9 cellular contexts compared by ENCODE assay signal in the genomic region with DNA sequence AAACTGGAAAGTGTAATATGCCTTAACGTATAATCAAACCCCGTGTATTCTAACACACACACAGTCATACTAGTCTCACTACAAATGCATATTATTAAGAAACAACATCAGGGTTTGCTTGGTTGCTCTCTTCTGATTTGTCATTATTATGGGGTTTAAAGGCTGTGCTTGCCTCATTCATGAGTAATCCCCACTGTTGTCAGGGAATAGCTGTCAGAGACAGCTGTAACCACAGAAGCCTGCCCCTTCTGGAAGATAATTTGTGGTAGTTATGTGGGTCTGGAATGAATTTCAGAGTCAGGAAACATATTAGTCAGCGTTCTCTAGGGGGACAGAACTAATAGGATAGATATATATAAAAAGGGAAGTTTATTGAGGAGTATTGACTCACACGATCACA.
A peak's percentile ranks its signal among the peaks of the same experiment; 100 is the strongest.
DNase-seq lines count a peak whose midpoint lies in the region; ATAC-seq and TF ChIP-seq lines count a peak whose summit lies in the region.
"Had no signal": no experiment of that assay in that cellular context is flagged by ENCODE, and none has a peak within 500 bp of the region (broad histone marks: within the 10 kb centered on the region; RNA-seq: fewer than 3 reads in every experiment).

No MANE protein-coding gene starts in this region.

- H3K27me3 ChIP-seq in RWPE2 (ENCODE audit: insufficient read depth, poor library complexity, severe bottlenecking) (no peaks in the 10 kb centered on the region), rectal smooth muscle tissue (ENCODE audit: control insufficient read depth, insufficient read depth, low read length) (no peaks in the 10 kb centered on the region)

- H3K4me3 ChIP-seq in RWPE2 (ENCODE audit: severe bottlenecking) (no peak overlapping the region), fibroblast of the aortic adventitia (ENCODE audit: low read depth, low read length) (no peak overlapping the region), rectal smooth muscle tissue (ENCODE audit: low read length) (no peak overlapping the region)

- H3K9me3 ChIP-seq in RWPE2 (ENCODE audit: severe bottlenecking): peaks cover 2% of the 10 kb centered on the region

- H3K9ac ChIP-seq in rectal smooth muscle tissue (ENCODE audit: low read length): no peak overlapping the region

- TF ChIP-seq CTCF in RWPE2 (IDR thresholded peaks at IDR 0.05; ENCODE audit: poor library complexity, severe bottlenecking) (no peak), fibroblast of the aortic adventitia (IDR thresholded peaks at IDR 0.05; ENCODE audit: insufficient read depth, low read length) (peak; percentile 15)

- H3K27ac ChIP-seq in RWPE2 (ENCODE audit: poor library complexity, severe bottlenecking) (peak overlapping the region; percentile 24), rectal smooth muscle tissue (ENCODE audit: low read depth, low read length) (peak overlapping the region; percentile 28)

- DNase-seq in EL (peak; percentile 94), RWPE2 (ENCODE audit: low spot score) (no peak), fibroblast of the aortic adventitia (ENCODE audit: low read depth) (peak; percentile 97), COLO668 (lab: John Stamatoyannopoulos, UW; ENCODE audit: unreplicated experiment) (no peak), cerebellum (ENCODE audit: low spot score) (no peak)
- no peak for DNase-seq in stimulated activated naive CD4-positive, alpha-beta T cell (lab: John Stamatoyannopoulos, UW)
- DNase-seq: NCI-H1417 treated with DMSO at 0.1 percent for 48 hours had no signal

- ATAC-seq in RWPE2 (ENCODE audit: low read depth) (peak; percentile 90), HG03175 (IDR thresholded peaks at IDR 0.05; ENCODE audit: unreplicated experiment) (no peak)

- H3K36me3 ChIP-seq in RWPE2 (ENCODE audit: low read depth) (no peaks in the 10 kb centered on the region), rectal smooth muscle tissue (ENCODE audit: control insufficient read depth, insufficient read depth, low read length) (no peaks in the 10 kb centered on the region)

- H3K4me1 ChIP-seq in RWPE2 (ENCODE audit: insufficient read depth, poor library complexity, severe bottlenecking): peaks cover 7% of the 10 kb centered on the region
- H3K4me1 ChIP-seq in rectal smooth muscle tissue (ENCODE audit: control insufficient read depth, insufficient read depth, low read length): peaks cover 7% of the 10 kb centered on the region

Comparison
In these comparisons a context has a peak if more than half of its experiments do, and no peak if none do; other contexts are left out.
1. DNase-seq: peak in EL (single experiment) and fibroblast of the aortic adventitia (single experiment); none in RWPE2 (single experiment), COLO668 (single experiment), cerebellum (single experiment) and stimulated activated naive CD4-positive, alpha-beta T cell (0 of 6).